11 cellular contexts compared by ENCODE assay signal in the genomic region with DNA sequence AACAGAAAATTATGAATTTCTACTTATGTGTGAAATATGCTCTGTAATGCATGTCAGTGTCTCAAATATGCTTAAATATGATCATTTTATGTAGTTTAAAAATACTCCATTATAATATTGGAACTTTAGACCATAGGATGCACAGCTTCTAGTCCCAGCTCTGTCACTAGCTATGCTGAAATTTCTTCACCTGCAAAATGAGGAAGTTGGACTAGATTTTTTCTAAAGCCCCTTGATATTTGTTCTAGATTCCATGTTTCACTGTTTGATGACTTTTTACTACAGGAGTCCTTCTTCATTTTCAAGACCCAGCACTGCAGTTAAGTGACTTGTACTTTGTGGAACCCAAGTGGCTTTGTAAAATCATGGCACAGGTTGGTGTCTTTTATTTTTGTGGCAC.
"Had no signal": no experiment of that assay in that cellular context is flagged by ENCODE, and none has a peak within 500 bp of the region (broad histone marks: within the 10 kb centered on the region; RNA-seq: fewer than 3 reads in every experiment).

No MANE protein-coding gene starts in this region.

- H3K27ac Mint-ChIP-seq: activated CD4-positive, alpha-beta T cell treated with anti-CD3 and anti-CD28 coated beads, Interleukin-2, amount 10 ng/mL, durations not matched to agents 7 days and 5 days; activated naive CD4-positive, alpha-beta T cell treated with anti-CD3 and anti-CD28 coated beads for 36 hours; natural killer cell had no signal

- H3K9me3 Mint-ChIP-seq: activated CD4-positive, alpha-beta T cell treated with anti-CD3 and anti-CD28 coated beads, Interleukin-2, amount 10 ng/mL, durations not matched to agents 7 days and 5 days; activated naive CD4-positive, alpha-beta T cell treated with anti-CD3 and anti-CD28 coated beads for 36 hours; natural killer cell had no signal

- DNase-seq: activated CD4-positive, alpha-beta T cell treated with anti-CD3 and anti-CD28 coated beads, Interleukin-2, amount 10 ng/mL, durations not matched to agents 7 days and 5 days; activated CD8-positive, alpha-beta memory T cell treated with anti-CD3 and anti-CD28 coated beads for 24 hours; activated naive CD4-positive, alpha-beta T cell treated with anti-CD3 and anti-CD28 coated beads for 36 hours; foreskin melanocyte; head of caudate nucleus; left lung; natural killer cell; right lobe of liver; stimulated activated CD4-positive, alpha-beta T cell treated with anti-CD3 and anti-CD28 coated beads, Interleukin-1b, Interleukin-23, amount 100 ng/mL, for 48 hours; stimulated activated naive CD4-positive, alpha-beta T cell treated with Interleukin-2 at 50 U/mL for 16 hours; trophoblast cell had no signal

- ATAC-seq: left lung, natural killer cell, right lobe of liver had no signal

- H3K4me1 Mint-ChIP-seq: activated CD4-positive, alpha-beta T cell treated with anti-CD3 and anti-CD28 coated beads, Interleukin-2, amount 10 ng/mL, durations not matched to agents 7 days and 5 days; natural killer cell had no signal

- H3K36me3 Mint-ChIP-seq: natural killer cell had no signal

- H3K4me3 Mint-ChIP-seq: activated CD4-positive, alpha-beta T cell treated with anti-CD3 and anti-CD28 coated beads, Interleukin-2, amount 10 ng/mL, durations not matched to agents 7 days and 5 days; activated naive CD4-positive, alpha-beta T cell treated with anti-CD3 and anti-CD28 coated beads for 36 hours; natural killer cell had no signal
